1 cellular context compared by ENCODE assay signal in genomic region chr5:38782185-38782584, GRCh38.
TF ChIP-seq lines count a peak whose summit lies in the region.

No MANE protein-coding gene starts in this region.

TF ChIP-seq in HEK293, 187 proteins besides CTCF, POLR2A, EP300 and RAD21 (continued from another document):
- TF ChIP-seq HIC1 (tag by site-specific recombination; IDR thresholded peaks at IDR 0.05) (no peak), ZNF133 (tag by site-specific recombination; IDR thresholded peaks at IDR 0.05) (no peak), ZNF473 (tag by site-specific recombination; IDR thresholded peaks at IDR 0.05) (no peak), ZNF704 (tag by site-specific recombination; IDR thresholded peaks at IDR 0.05) (no peak)
TF ChIP-seq in HEK293: peak in this region for 0.
